ENCODE assay signal across 12 cellular contexts in genomic region chr2:230601510-230601909, GRCh38.
DNase-seq lines count a peak whose midpoint lies in the region; ATAC-seq, FAIRE-seq and TF ChIP-seq lines count a peak whose summit lies in the region.
"Had no signal": no experiment of that assay in that cellular context is flagged by ENCODE, and none has a peak within 500 bp of the region (broad histone marks: within the 10 kb centered on the region; RNA-seq: fewer than 3 reads in every experiment).

No MANE protein-coding gene starts in this region.

- POLR2A ChIA-PET in HepG2 (lab: Yijun Ruan, JAX): no interaction called here

- no peaks in the 10 kb centered on the region for H3K9me3 ChIP-seq in HepG2 (ENCODE audit: low read length)
- H3K9me3 ChIP-seq: stomach had no signal

- no peaks in the 10 kb centered on the region for H3K4me1 ChIP-seq in HepG2 (ENCODE audit: insufficient read depth, low read length)
- H3K4me1 ChIP-seq: stomach had no signal

- ATAC-seq in GM19468 (IDR thresholded peaks at IDR 0.05; ENCODE audit: extremely low read depth, unreplicated experiment) (peak; percentile 67), HG03095 (IDR thresholded peaks at IDR 0.05; ENCODE audit: unreplicated experiment) (peak; percentile 65), HepG2 (no peak)
- peak in 1 of 2 donors; percentile 54 for ATAC-seq in activated naive CD4-positive, alpha-beta T cell treated with anti-CD3 and anti-CD28 coated beads, Interleukin-2, amount 50 U/mL, for 72 hours

- whole genome bisulfite sequencing in HepG2 (ENCODE audit: low lambda C conversion rate): 38% methylated on average over 7 of the region's 7 CpGs

- no peak for TF ChIP-seq CTCF in GM13976 (IDR thresholded peaks at IDR 0.05; ENCODE audit: borderline replicate concordance, control extremely low read depth, extremely low read depth, insufficient read depth, missing control alignments)
- no peak for TF ChIP-seq CTCF in HepG2 (CRISPR knock-in tag; IDR thresholded peaks at IDR 0.05)

- H3K36me3 Mint-ChIP-seq in activated naive CD4-positive, alpha-beta T cell treated with anti-CD3 and anti-CD28 coated beads, Interleukin-2, amount 50 U/mL, for 72 hours: peaks cover 19 to 52% of the 10 kb centered on the region in 2 donors

- in situ Hi-C loops in GM13976 (cut with MboI; ENCODE audit: low sequenced_read_pairs, unreplicated experiment): no loop called here
- in situ Hi-C loops in HepG2 (cut with HindIII; ENCODE audit: extremely low pct_ligation_motif_present, low pct_unique_long_range_greater_than_20kb): no loop called here

- no peaks in the 10 kb centered on the region for H3K79me2 ChIP-seq in HepG2 (ENCODE audit: insufficient read depth, low read length)

- no peaks in the 10 kb centered on the region for H4K20me1 ChIP-seq in HepG2 (ENCODE audit: insufficient read depth, low read length)

- DNase-seq in GM13976 (ENCODE audit: low spot score) (peak; percentile 59), epidermal melanocyte (ENCODE audit: insufficient read length, low spot score) (no peak), caudate nucleus (lab: John Stamatoyannopoulos, UW) (no peak), NCI-H146 (lab: John Stamatoyannopoulos, UW) (no peak), HepG2 (ENCODE audit: low spot score) (no peak)
- DNase-seq in activated naive CD4-positive, alpha-beta T cell treated with anti-CD3 and anti-CD28 coated beads, Interleukin-2, amount 50 U/mL, for 72 hours (ENCODE audit: low spot score in 2 of 2): no peak
- DNase-seq: anterior cingulate cortex, NCI-H446 treated with DMSO at 0.1 percent for 48 hours, stomach had no signal

- intact Hi-C loops in HepG2 (cut with micrococcal nuclease; ENCODE audit: unreplicated experiment): no loop called here

- peak overlapping the region; percentile 65 to 90 for H3K27ac Mint-ChIP-seq in activated naive CD4-positive, alpha-beta T cell treated with anti-CD3 and anti-CD28 coated beads, Interleukin-2, amount 50 U/mL, for 72 hours

- TF ChIP-seq POLR2A in HepG2 (IDR thresholded peaks at IDR 0.05; ENCODE audit: insufficient read depth in 1 of 2, low read depth in 2 of 2, low read length in 2 of 2): no peak

- TF ChIP-seq EP300 in HepG2 (IDR thresholded peaks at IDR 0.05; ENCODE audit: low read depth in 2 of 2, low read length in 2 of 2) (no peak), HepG2 (CRISPR knock-in tag; IDR thresholded peaks at IDR 0.05; ENCODE audit: borderline replicate concordance) (no peak)

- FAIRE-seq in HepG2 (lab: Jason Lieb, UNC): no peak

- CTCF ChIA-PET in HepG2 (lab: Yijun Ruan, JAX; ENCODE audit: low intra/inter-chr PET ratio, low total read pairs): no interaction called here

- H3K27me3 ChIP-seq in HepG2 (ENCODE audit: control insufficient read depth in 1 of 2, insufficient read depth in 2 of 2, low read length in 2 of 2): no peaks in the 10 kb centered on the region

- no peaks in the 10 kb centered on the region for H3K36me3 ChIP-seq in HepG2 (replicated peaks in 1 of 2; ENCODE audit: control insufficient read depth in 1 of 2, insufficient read depth in 2 of 2, low read length in 2 of 2)
- H3K36me3 ChIP-seq: stomach had no signal

- no peak overlapping the region for H2AFZ ChIP-seq in HepG2 (ENCODE audit: low read length)

- no peak overlapping the region for H3K9ac ChIP-seq in HepG2 (ENCODE audit: insufficient read depth, low read depth, low read length)

- H3K9me3 Mint-ChIP-seq in activated naive CD4-positive, alpha-beta T cell treated with anti-CD3 and anti-CD28 coated beads, Interleukin-2, amount 50 U/mL, for 72 hours: peaks cover 15 to 34% of the 10 kb centered on the region in 2 donors

- no peak for TF ChIP-seq RAD21 in HepG2 (CRISPR knock-in tag; IDR thresholded peaks at IDR 0.05)

- BruUV-seq in HepG2 (replicated peaks; lab: Mats Ljungman, UMichigan): no TSS peak

- H3K4me3 ChIP-seq in HepG2 (replicated peaks in 1 of 3; ENCODE audit: insufficient read depth in 1 of 3, low read depth in 2 of 3, low read length in 3 of 3): no peak overlapping the region
- H3K4me3 ChIP-seq: stomach had no signal

- H3K27ac ChIP-seq in caudate nucleus (ENCODE audit: low read depth, low read length) (no peak overlapping the region), HepG2 (ENCODE audit: extremely low read length, insufficient read depth, low read length) (no peak overlapping the region)
- H3K27ac ChIP-seq: HL-60 had no signal

- no peak overlapping the region for H3K4me2 ChIP-seq in HepG2 (ENCODE audit: low read depth, low read length)

TF ChIP-seq in HepG2, 621 proteins besides CTCF, POLR2A, EP300 and RAD21:
- TF ChIP-seq ZMYM4 (CRISPR knock-in tag; IDR thresholded peaks at IDR 0.05) (no peak), ZNF704 (CRISPR knock-in tag; IDR thresholded peaks at IDR 0.05; ENCODE audit: borderline replicate concordance) (no peak), ZNF317 (CRISPR knock-in tag; IDR thresholded peaks at IDR 0.05) (no peak), ZBTB42 (CRISPR knock-in tag; IDR thresholded peaks at IDR 0.05) (no peak), SNRNP70 (IDR thresholded peaks at IDR 0.05; ENCODE audit: low read depth, low read length) (no peak), KMT2B (CRISPR knock-in tag; IDR thresholded peaks at IDR 0.05) (no peak), ZNF101 (CRISPR knock-in tag; IDR thresholded peaks at IDR 0.05; ENCODE audit: borderline replicate concordance, low read depth) (no peak), ZFAT (CRISPR knock-in tag; conservative IDR thresholded peaks at IDR 0.05) (no peak), FOXK2 (IDR thresholded peaks at IDR 0.05) (no peak), TBX3 (IDR thresholded peaks at IDR 0.05; ENCODE audit: borderline replicate concordance) (no peak), CENPT (CRISPR knock-in tag; IDR thresholded peaks at IDR 0.05; ENCODE audit: low read depth) (no peak), NR2F2 (IDR thresholded peaks at IDR 0.05; ENCODE audit: borderline replicate concordance, low read depth) (no peak), MAX (IDR thresholded peaks at IDR 0.05) (no peak), POLR2AphosphoS5 (IDR thresholded peaks at IDR 0.05; ENCODE audit: low read depth, low read length) (no peak), KLF13 (CRISPR knock-in tag; IDR thresholded peaks at IDR 0.05) (no peak), GATA4 (IDR thresholded peaks at IDR 0.05; ENCODE audit: borderline replicate concordance, low read depth) (no peak), ZNF30 (CRISPR knock-in tag; IDR thresholded peaks at IDR 0.05) (no peak)
- TF ChIP-seq, protein P1, sequence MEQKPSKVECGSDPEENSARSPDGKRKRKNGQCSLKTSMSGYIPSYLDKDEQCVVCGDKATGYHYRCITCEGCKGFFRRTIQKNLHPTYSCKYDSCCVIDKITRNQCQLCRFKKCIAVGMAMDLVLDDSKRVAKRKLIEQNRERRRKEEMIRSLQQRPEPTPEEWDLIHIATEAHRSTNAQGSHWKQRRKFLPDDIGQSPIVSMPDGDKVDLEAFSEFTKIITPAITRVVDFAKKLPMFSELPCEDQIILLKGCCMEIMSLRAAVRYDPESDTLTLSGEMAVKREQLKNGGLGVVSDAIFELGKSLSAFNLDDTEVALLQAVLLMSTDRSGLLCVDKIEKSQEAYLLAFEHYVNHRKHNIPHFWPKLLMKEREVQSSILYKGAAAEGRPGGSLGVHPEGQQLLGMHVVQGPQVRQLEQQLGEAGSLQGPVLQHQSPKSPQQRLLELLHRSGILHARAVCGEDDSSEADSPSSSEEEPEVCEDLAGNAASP (CRISPR knock-in tag; IDR thresholded peaks at IDR 0.05; ENCODE audit: borderline replicate concordance): no peak
